In the genomic region with DNA sequence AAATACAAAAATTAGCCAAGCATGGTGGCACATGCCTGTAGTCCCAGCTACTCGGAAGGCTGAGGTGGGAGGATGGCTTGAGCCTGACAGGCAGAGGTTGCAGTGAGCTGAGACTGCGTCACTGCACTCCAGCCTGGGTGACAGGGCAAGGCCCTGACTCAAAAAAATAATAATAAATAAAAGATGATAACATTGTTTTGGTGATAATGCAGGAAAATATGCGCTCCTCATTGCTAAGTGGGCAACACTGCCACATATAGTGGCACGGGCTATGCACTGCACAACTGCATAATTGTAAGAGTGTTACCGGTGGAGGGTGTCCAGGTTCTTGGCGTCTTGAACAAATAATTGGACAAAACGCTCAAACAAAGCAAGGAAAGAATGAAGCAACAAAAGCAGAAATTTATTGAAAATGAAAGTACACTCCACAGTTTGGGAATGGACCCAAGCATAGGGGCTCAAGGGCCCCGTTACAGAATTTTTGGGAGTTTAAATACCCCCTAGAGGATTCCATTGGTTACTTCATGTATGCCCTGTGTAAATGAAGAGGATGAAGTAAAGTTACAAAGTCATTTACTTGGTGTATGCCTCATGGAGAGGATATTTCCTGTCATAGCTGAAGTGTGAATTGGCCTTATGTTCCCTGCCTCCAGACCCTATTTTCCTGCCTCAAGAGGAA, we compare ENCODE assay signal across 8 cellular contexts. TPM values are rescaled to one million over a fixed set of nuclear protein-coding genes. Genes with fewer than 3 reads are reported as not detected.
DNase-seq lines count a peak whose midpoint lies in the region; ATAC-seq and TF ChIP-seq lines count a peak whose summit lies in the region.
"Not testable (repeated sequence)": the region's sequence is repeated elsewhere in the genome, so short reads cannot be mapped to it uniquely, and the experiment has no call there.

No MANE protein-coding gene starts in this region.

- H3K18ac ChIP-seq in H9 (ENCODE audit: insufficient read length, low read depth, low read length): not testable (repeated sequence)

- not testable (repeated sequence) for H3K4me3 Mint-ChIP-seq in H9; WTC11; activated naive CD8-positive, alpha-beta T cell treated with anti-CD3 and anti-CD28 coated beads for 36 hours; endothelial cell (ENCODE audit: unreplicated experiment)

- H4K20me1 ChIP-seq in H9 (ENCODE audit: control insufficient read depth, insufficient read depth, insufficient read length); OCI-LY7 (ENCODE audit: insufficient read depth, low read length): not testable (repeated sequence)

- H3K27ac Mint-ChIP-seq in H9, WTC11: not testable (repeated sequence)
- H3K27ac Mint-ChIP-seq in activated naive CD8-positive, alpha-beta T cell treated with anti-CD3 and anti-CD28 coated beads for 36 hours: peak overlapping the region; percentile 27
- peak overlapping the region; percentile 64 for H3K27ac Mint-ChIP-seq in endothelial cell (ENCODE audit: unreplicated experiment)

- H2BK15ac ChIP-seq in H9 (ENCODE audit: low read depth, low read length): not testable (repeated sequence)

- not testable (repeated sequence) for H3K9ac ChIP-seq in H9 (ENCODE audit: extremely low read depth, insufficient read length, low read length); skeletal muscle satellite cell (ENCODE audit: low read depth, low read length)

- intact Hi-C loops in OCI-LY7 (cut with micrococcal nuclease; ENCODE audit: unreplicated experiment); left ventricle myocardium inferior (cut with micrococcal nuclease): not testable (repeated sequence)

- peaks cover 10% of the 10 kb centered on the region for H3K36me3 ChIP-seq in ACC112 (ENCODE audit: insufficient read depth, low read length)
- not testable (repeated sequence) for H3K36me3 ChIP-seq in OCI-LY7 (ENCODE audit: insufficient read depth, low read length); left ventricle myocardium inferior; skeletal muscle satellite cell (ENCODE audit: insufficient read depth, low read length)

- H3K79me2 ChIP-seq in ACC112 (ENCODE audit: control insufficient read depth, insufficient read depth, low read length, unreplicated experiment); H9 (ENCODE audit: insufficient read depth, low read length); OCI-LY7 (ENCODE audit: insufficient read depth, low read depth, low read length): not testable (repeated sequence)

- not testable (repeated sequence) for DNase-seq in H9; OCI-LY7 (ENCODE audit: low spot score); WTC11 (ENCODE audit: low spot score); activated naive CD8-positive, alpha-beta T cell treated with anti-CD3 and anti-CD28 coated beads for 36 hours; endothelial cell (ENCODE audit: low spot score); left ventricle myocardium inferior

- not testable (repeated sequence) for H3K27me3 Mint-ChIP-seq in H9 (ENCODE audit: low read depth); WTC11 (ENCODE audit: low read depth); activated naive CD8-positive, alpha-beta T cell treated with anti-CD3 and anti-CD28 coated beads for 36 hours; endothelial cell (ENCODE audit: unreplicated experiment)

- WGBS in H9 (ENCODE audit: extremely low coverage, insufficient read length, low lambda C conversion rate): no CpG with 5 or more reads among the region's 8 CpGs

- POLR2A ChIA-PET in OCI-LY7 (lab: Charles Lee): not testable (repeated sequence)
- POLR2A ChIA-PET in WTC11 (lab: Charles Lee): interaction anchor here (1.3 kb wide), 1 partner anchor 16 kb away, joined by 3 read pairs; no protein-coding TSS in a partner anchor

- peak overlapping the region; percentile 91 for H3K27ac ChIP-seq in ACC112 (ENCODE audit: low read depth, low read length)
- H3K27ac ChIP-seq in H9 (ENCODE audit: insufficient read length, low read depth, low read length); OCI-LY7 (ENCODE audit: low read depth, low read length, poor library complexity, severe bottlenecking); left ventricle myocardium inferior (replicated peaks): not testable (repeated sequence)

- H3K4me2 ChIP-seq in H9 (ENCODE audit: insufficient read depth, insufficient read length, low read length); OCI-LY7 (ENCODE audit: low read length): not testable (repeated sequence)
- H3K4me2 ChIP-seq in skeletal muscle satellite cell (ENCODE audit: low read length): peak overlapping the region; percentile 11

- BruUV-seq in OCI-LY7 (replicated peaks; lab: Mats Ljungman, UMichigan): not testable (repeated sequence)

- TF ChIP-seq CTCF in H9 (conservative IDR thresholded peaks at IDR 0.05) (peak; percentile 51), OCI-LY7 (conservative IDR thresholded peaks at IDR 0.05; ENCODE audit: low read length) (0 out of 2 replicates have a peak, but pooled peaks have one; percentile 17), WTC11 (IDR thresholded peaks at IDR 0.05) (0 out of 2 replicates have a peak, but pooled peaks have one; percentile 17), endothelial cell (IDR thresholded peaks at IDR 0.05; ENCODE audit: unreplicated experiment) (peak; percentile 49), left ventricle myocardium inferior (IDR thresholded peaks at IDR 0.05; ENCODE audit: borderline replicate concordance) (peak; percentile 9)

- H3K4me1 Mint-ChIP-seq in H9; WTC11; endothelial cell (ENCODE audit: unreplicated experiment): not testable (repeated sequence)
- H3K4me1 Mint-ChIP-seq in activated naive CD8-positive, alpha-beta T cell treated with anti-CD3 and anti-CD28 coated beads for 36 hours: peaks cover 29% of the 10 kb centered on the region

- H3K4me1 ChIP-seq in ACC112 (ENCODE audit: control insufficient read depth, insufficient read depth, low read length, unreplicated experiment): peaks cover 40% of the 10 kb centered on the region
- not testable (repeated sequence) for H3K4me1 ChIP-seq in H9 (ENCODE audit: insufficient read depth, low read length); OCI-LY7 (ENCODE audit: insufficient read depth, low read length, poor library complexity, severe bottlenecking); left ventricle myocardium inferior
- H3K4me1 ChIP-seq in skeletal muscle satellite cell (ENCODE audit: control insufficient read depth, insufficient read depth, low read length): peaks cover 25% of the 10 kb centered on the region

- H3K9me2 ChIP-seq in OCI-LY7 (ENCODE audit: insufficient read depth, low read length): not testable (repeated sequence)

- not testable (repeated sequence) for ATAC-seq in WTC11

- not testable (repeated sequence) for H3K23ac ChIP-seq in H9 (ENCODE audit: insufficient read length, low read depth, low read length)

- H3K14ac ChIP-seq in H9 (ENCODE audit: insufficient read depth, low read length): not testable (repeated sequence)

- not testable (repeated sequence) for H4K8ac ChIP-seq in H9 (replicated peaks; ENCODE audit: insufficient read length, low read depth, low read length)

- not testable (repeated sequence) for H3K79me1 ChIP-seq in H9 (ENCODE audit: insufficient read depth, low read depth, low read length, poor library complexity, severe bottlenecking)

- H3T11ph ChIP-seq in H9 (ENCODE audit: low read length): not testable (repeated sequence)

- not testable (repeated sequence) for H2AK5ac ChIP-seq in H9 (ENCODE audit: insufficient read length, low read length)

- not testable (repeated sequence) for H2BK20ac ChIP-seq in H9 (ENCODE audit: low read depth, low read length, poor library complexity, severe bottlenecking)

- not testable (repeated sequence) for H2BK5ac ChIP-seq in H9 (ENCODE audit: insufficient read length, low read length)

- not testable (repeated sequence) for H3K27me3 ChIP-seq in ACC112 (ENCODE audit: insufficient read depth, low read length); H9 (ENCODE audit: insufficient read depth, low read length); left ventricle myocardium inferior (ENCODE audit: low read depth); skeletal muscle satellite cell (ENCODE audit: control insufficient read depth, insufficient read depth, low read length)

- H3K9me3 Mint-ChIP-seq in H9 (peaks cover 10 to 14% of the 10 kb centered on the region in 2 experiments), WTC11 (peaks cover 21% of the 10 kb centered on the region)
- not testable (repeated sequence) for H3K9me3 Mint-ChIP-seq in activated naive CD8-positive, alpha-beta T cell treated with anti-CD3 and anti-CD28 coated beads for 36 hours; endothelial cell (ENCODE audit: unreplicated experiment)

- not testable (repeated sequence) for H4K91ac ChIP-seq in H9 (ENCODE audit: insufficient read length, low read depth, low read length)

- not testable (repeated sequence) for H3K4ac ChIP-seq in H9 (ENCODE audit: low read depth, low read length)

- H3K56ac ChIP-seq in H9 (ENCODE audit: insufficient read length, low read depth, low read length): not testable (repeated sequence)

- H3K23me2 ChIP-seq in H9 (ENCODE audit: insufficient read length, low read depth, low read length, poor library complexity, severe bottlenecking): not testable (repeated sequence)

- not testable (repeated sequence) for H2AFZ ChIP-seq in ACC112 (ENCODE audit: low read length, unreplicated experiment); H9 (ENCODE audit: low read length); OCI-LY7 (ENCODE audit: low read length)

- not testable (repeated sequence) for H3K9me3 ChIP-seq in H9 (ENCODE audit: control insufficient read depth, low read depth, low read length); skeletal muscle satellite cell (replicated peaks; ENCODE audit: low read length)
- H3K9me3 ChIP-seq in OCI-LY7 (ENCODE audit: low read length) (peaks cover 12% of the 10 kb centered on the region; the same call in 1 of the 2 replicates), left ventricle myocardium inferior (replicated peaks) (peaks cover 17% of the 10 kb centered on the region)

- not testable (repeated sequence) for H2BK12ac ChIP-seq in H9 (ENCODE audit: insufficient read length, low read depth, low read length)

- H4K5ac ChIP-seq in H9 (ENCODE audit: insufficient read length, low read depth, low read length): not testable (repeated sequence)

- CTCF ChIA-PET in OCI-LY7 (lab: Charles Lee; ENCODE audit: unreplicated experiment): not testable (repeated sequence)
- CTCF ChIA-PET in WTC11 (lab: Charles Lee): interaction anchor here (0.6 to 1.4 kb wide), 2 partner anchors 30 to 74 kb away, joined by 3 to 4 read pairs; no protein-coding TSS in a partner anchor

- peak overlapping the region; percentile 40 for H3K4me3 ChIP-seq in ACC112 (ENCODE audit: low read depth, low read length)
- H3K4me3 ChIP-seq in OCI-LY7 (ENCODE audit: low read depth, low read length, poor library complexity, severe bottlenecking); left ventricle myocardium inferior; skeletal muscle satellite cell (ENCODE audit: low read length): not testable (repeated sequence)

- not testable (repeated sequence) for H2BK120ac ChIP-seq in H9 (ENCODE audit: low read depth, low read length, poor library complexity, severe bottlenecking)

- H3K36me3 Mint-ChIP-seq in H9 (ENCODE audit: insufficient read depth in 1 of 3, low read depth in 3 of 3) (peaks cover 0 to 17% (median 11%) of the 10 kb centered on the region in 3 experiments; a peak in 6 of 7 replicates), WTC11 (peaks cover 12% of the 10 kb centered on the region), endothelial cell (ENCODE audit: low read depth, unreplicated experiment) (peaks cover 15% of the 10 kb centered on the region)
- peaks cover 24% of the 10 kb centered on the region for H3K36me3 Mint-ChIP-seq in activated naive CD8-positive, alpha-beta T cell treated with anti-CD3 and anti-CD28 coated beads for 36 hours

RNA-seq across cellular contexts. Expression of a gene that starts 14.6 kb away (rescaled TPM):
- total RNA-seq in H9 (2021) (1.9 and 3.1 TPM in 2 replicates), OCI-LY7 (2022) (2.5 and 2.6 TPM in 2 replicates), WTC11 (2021) (2.5 to 3.3 TPM (median 2.6 TPM) in 3 replicates), endothelial cell (ENCODE audit: unreplicated experiment) (10.1 TPM), left ventricle myocardium inferior (2.2 TPM)
- 1.8 and 2.8 TPM in 2 replicates for total RNA-seq in OCI-LY7 (2014; rRNA removed; shearing (Covaris generic))
- total RNA-seq in activated naive CD8-positive, alpha-beta T cell treated with anti-CD3 and anti-CD28 coated beads for 36 hours: 1 to 10 TPM; 3.3 to 3.9 TPM
- total RNA-seq in skeletal muscle satellite cell (2012; rRNA removed): 0.76 and 1.7 TPM in 2 replicates

RNA-seq across cellular contexts. Expression of a gene that starts 49.3 kb away (rescaled TPM):
- total RNA-seq in H9 (2021) (196 and 210 TPM in 2 replicates), OCI-LY7 (2022) (218 and 230 TPM in 2 replicates), WTC11 (2021) (197 to 218 TPM (median 201 TPM) in 3 replicates), endothelial cell (ENCODE audit: unreplicated experiment) (952 TPM), left ventricle myocardium inferior (124 TPM)
- 83.2 and 99.0 TPM in 2 replicates for total RNA-seq in OCI-LY7 (2014; rRNA removed; shearing (Covaris generic))
- 100 to 1,000 TPM; 315 to 324 TPM for total RNA-seq in activated naive CD8-positive, alpha-beta T cell treated with anti-CD3 and anti-CD28 coated beads for 36 hours
- total RNA-seq in skeletal muscle satellite cell (2012; rRNA removed): 203 and 233 TPM in 2 replicates
